Comparison of ENCODE assay signal across 1 cellular context in the genomic region with DNA sequence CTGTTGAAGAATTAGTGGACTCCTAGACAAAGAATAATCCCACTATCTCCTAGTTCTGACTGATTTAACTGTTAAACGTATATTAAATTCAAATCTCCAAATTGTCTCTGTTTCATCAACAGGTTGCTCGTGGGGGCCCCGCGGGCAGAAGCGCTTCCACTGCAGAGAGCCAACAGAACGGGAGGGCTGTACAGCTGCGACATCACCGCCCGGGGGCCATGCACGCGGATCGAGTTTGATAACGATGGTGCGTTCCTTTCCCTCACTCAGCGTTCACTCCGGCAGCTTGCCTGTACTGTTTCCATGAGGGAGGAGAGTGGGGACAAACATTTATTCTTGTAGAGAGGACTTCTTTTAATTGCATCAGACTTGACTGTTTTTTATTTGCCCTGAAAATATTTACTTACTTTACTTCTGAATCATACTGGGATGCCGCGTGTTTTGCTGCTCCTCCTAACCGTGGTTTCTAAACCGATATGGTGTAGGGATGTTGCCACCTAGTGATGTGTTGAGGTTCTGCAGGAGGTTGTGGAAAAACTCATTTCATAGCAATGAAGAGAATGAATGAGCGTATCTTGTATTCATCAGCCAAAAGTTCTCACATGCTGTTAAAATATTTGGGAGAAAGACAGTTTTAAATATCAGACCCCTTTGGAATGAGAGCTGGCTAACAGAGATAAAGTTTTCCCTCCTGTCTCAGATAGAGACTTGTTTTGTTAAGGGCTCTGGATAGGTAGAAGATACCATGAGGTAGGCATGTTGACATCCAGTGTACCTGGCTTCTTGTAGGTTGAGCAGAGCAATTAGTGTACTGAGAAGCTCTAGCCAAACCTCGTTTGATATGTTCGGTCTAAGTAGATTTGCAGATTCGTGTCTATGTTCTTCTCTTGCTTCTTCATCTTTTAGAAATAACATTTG.
TF ChIP-seq lines count a peak whose summit lies in the region.

No MANE protein-coding gene starts in this region.

TF ChIP-seq in HepG2, 621 proteins besides CTCF, POLR2A, EP300 and RAD21 (continued from another document and continues in another):
- TF ChIP-seq KDM5A (IDR thresholded peaks at IDR 0.05; ENCODE audit: borderline replicate concordance, low read length) (peak; percentile 75; the same call in 1 of the 2 replicates), RFX1 (IDR thresholded peaks at IDR 0.05) (no peak), ATRX (CRISPR knock-in tag; IDR thresholded peaks at IDR 0.05; ENCODE audit: borderline replicate concordance) (no peak), KMT2A (CRISPR knock-in tag; IDR thresholded peaks at IDR 0.05) (peak; percentile 75; the same call in 1 of the 2 replicates), MTA1 (CRISPR knock-in tag; IDR thresholded peaks at IDR 0.05; ENCODE audit: borderline replicate concordance) (no peak), ZSCAN29 (CRISPR knock-in tag; conservative IDR thresholded peaks at IDR 0.05) (peak; percentile 91), KDM2A (CRISPR knock-in tag; IDR thresholded peaks at IDR 0.05; ENCODE audit: borderline replicate concordance, low read depth) (peak; percentile 78), ZNF496 (CRISPR knock-in tag; IDR thresholded peaks at IDR 0.05; ENCODE audit: insufficient replicate concordance) (no peak), GLI4 (CRISPR knock-in tag; IDR thresholded peaks at IDR 0.05; ENCODE audit: borderline replicate concordance) (peak; percentile 52; the same call in 1 of the 2 replicates), ZNF234 (CRISPR knock-in tag; conservative IDR thresholded peaks at IDR 0.05) (no peak), STAT5B (CRISPR knock-in tag; IDR thresholded peaks at IDR 0.05) (no peak), KAT8 (CRISPR knock-in tag; IDR thresholded peaks at IDR 0.05) (peak; percentile 82), ZNF782 (CRISPR knock-in tag; IDR thresholded peaks at IDR 0.05; ENCODE audit: borderline replicate concordance) (peak; percentile 40; the same call in 1 of the 2 replicates), NFIC (IDR thresholded peaks at IDR 0.05; ENCODE audit: low read length) (no peak; the same call in 1 of the 2 replicates), HOXA5 (CRISPR knock-in tag; IDR thresholded peaks at IDR 0.05) (peak; percentile 73; the same call in 1 of the 2 replicates), TOE1 (CRISPR knock-in tag; IDR thresholded peaks at IDR 0.05) (no peak), ZNF17 (CRISPR knock-in tag; IDR thresholded peaks at IDR 0.05) (no peak), ZNF329 (CRISPR knock-in tag; IDR thresholded peaks at IDR 0.05; ENCODE audit: low read depth) (no peak), PTBP1 (IDR thresholded peaks at IDR 0.05; ENCODE audit: low read depth, low read length, poor library complexity, severe bottlenecking) (no peak), PAX8 (CRISPR knock-in tag; IDR thresholded peaks at IDR 0.05; ENCODE audit: borderline replicate concordance) (no peak), GTF2F1 (IDR thresholded peaks at IDR 0.05; ENCODE audit: low read length) (no peak)
- TF ChIP-seq, protein P1, sequence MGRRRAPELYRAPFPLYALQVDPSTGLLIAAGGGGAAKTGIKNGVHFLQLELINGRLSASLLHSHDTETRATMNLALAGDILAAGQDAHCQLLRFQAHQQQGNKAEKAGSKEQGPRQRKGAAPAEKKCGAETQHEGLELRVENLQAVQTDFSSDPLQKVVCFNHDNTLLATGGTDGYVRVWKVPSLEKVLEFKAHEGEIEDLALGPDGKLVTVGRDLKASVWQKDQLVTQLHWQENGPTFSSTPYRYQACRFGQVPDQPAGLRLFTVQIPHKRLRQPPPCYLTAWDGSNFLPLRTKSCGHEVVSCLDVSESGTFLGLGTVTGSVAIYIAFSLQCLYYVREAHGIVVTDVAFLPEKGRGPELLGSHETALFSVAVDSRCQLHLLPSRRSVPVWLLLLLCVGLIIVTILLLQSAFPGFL (CRISPR knock-in tag; IDR thresholded peaks at IDR 0.05): no peak
- TF ChIP-seq, protein P2, sequence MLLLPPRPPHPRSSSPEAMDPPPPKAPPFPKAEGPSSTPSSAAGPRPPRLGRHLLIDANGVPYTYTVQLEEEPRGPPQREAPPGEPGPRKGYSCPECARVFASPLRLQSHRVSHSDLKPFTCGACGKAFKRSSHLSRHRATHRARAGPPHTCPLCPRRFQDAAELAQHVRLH (CRISPR knock-in tag; IDR thresholded peaks at IDR 0.05; ENCODE audit: borderline replicate concordance, low read depth): 0 out of 2 replicates have a peak, but pooled peaks have one; percentile 53
- TF ChIP-seq, protein P3, sequence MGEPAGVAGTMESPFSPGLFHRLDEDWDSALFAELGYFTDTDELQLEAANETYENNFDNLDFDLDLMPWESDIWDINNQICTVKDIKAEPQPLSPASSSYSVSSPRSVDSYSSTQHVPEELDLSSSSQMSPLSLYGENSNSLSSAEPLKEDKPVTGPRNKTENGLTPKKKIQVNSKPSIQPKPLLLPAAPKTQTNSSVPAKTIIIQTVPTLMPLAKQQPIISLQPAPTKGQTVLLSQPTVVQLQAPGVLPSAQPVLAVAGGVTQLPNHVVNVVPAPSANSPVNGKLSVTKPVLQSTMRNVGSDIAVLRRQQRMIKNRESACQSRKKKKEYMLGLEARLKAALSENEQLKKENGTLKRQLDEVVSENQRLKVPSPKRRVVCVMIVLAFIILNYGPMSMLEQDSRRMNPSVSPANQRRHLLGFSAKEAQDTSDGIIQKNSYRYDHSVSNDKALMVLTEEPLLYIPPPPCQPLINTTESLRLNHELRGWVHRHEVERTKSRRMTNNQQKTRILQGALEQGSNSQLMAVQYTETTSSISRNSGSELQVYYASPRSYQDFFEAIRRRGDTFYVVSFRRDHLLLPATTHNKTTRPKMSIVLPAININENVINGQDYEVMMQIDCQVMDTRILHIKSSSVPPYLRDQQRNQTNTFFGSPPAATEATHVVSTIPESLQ (CRISPR knock-in tag; conservative IDR thresholded peaks at IDR 0.05): no peak
- TF ChIP-seq, protein P4, sequence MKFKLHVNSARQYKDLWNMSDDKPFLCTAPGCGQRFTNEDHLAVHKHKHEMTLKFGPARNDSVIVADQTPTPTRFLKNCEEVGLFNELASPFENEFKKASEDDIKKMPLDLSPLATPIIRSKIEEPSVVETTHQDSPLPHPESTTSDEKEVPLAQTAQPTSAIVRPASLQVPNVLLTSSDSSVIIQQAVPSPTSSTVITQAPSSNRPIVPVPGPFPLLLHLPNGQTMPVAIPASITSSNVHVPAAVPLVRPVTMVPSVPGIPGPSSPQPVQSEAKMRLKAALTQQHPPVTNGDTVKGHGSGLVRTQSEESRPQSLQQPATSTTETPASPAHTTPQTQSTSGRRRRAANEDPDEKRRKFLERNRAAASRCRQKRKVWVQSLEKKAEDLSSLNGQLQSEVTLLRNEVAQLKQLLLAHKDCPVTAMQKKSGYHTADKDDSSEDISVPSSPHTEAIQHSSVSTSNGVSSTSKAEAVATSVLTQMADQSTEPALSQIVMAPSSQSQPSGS (CRISPR knock-in tag; IDR thresholded peaks at IDR 0.05): no peak
- TF ChIP-seq, protein P5, sequence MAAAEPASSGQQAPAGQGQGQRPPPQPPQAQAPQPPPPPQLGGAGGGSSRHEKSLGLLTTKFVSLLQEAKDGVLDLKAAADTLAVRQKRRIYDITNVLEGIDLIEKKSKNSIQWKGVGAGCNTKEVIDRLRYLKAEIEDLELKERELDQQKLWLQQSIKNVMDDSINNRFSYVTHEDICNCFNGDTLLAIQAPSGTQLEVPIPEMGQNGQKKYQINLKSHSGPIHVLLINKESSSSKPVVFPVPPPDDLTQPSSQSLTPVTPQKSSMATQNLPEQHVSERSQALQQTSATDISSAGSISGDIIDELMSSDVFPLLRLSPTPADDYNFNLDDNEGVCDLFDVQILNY (CRISPR knock-in tag; conservative IDR thresholded peaks at IDR 0.05): no peak
- TF ChIP-seq, protein P6, sequence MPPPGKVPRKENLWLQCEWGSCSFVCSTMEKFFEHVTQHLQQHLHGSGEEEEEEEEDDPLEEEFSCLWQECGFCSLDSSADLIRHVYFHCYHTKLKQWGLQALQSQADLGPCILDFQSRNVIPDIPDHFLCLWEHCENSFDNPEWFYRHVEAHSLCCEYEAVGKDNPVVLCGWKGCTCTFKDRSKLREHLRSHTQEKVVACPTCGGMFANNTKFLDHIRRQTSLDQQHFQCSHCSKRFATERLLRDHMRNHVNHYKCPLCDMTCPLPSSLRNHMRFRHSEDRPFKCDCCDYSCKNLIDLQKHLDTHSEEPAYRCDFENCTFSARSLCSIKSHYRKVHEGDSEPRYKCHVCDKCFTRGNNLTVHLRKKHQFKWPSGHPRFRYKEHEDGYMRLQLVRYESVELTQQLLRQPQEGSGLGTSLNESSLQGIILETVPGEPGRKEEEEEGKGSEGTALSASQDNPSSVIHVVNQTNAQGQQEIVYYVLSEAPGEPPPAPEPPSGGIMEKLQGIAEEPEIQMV (CRISPR knock-in tag; IDR thresholded peaks at IDR 0.05; ENCODE audit: low read depth): 0 out of 2 replicates have a peak, but pooled peaks have one; percentile 37
- TF ChIP-seq, protein P7, sequence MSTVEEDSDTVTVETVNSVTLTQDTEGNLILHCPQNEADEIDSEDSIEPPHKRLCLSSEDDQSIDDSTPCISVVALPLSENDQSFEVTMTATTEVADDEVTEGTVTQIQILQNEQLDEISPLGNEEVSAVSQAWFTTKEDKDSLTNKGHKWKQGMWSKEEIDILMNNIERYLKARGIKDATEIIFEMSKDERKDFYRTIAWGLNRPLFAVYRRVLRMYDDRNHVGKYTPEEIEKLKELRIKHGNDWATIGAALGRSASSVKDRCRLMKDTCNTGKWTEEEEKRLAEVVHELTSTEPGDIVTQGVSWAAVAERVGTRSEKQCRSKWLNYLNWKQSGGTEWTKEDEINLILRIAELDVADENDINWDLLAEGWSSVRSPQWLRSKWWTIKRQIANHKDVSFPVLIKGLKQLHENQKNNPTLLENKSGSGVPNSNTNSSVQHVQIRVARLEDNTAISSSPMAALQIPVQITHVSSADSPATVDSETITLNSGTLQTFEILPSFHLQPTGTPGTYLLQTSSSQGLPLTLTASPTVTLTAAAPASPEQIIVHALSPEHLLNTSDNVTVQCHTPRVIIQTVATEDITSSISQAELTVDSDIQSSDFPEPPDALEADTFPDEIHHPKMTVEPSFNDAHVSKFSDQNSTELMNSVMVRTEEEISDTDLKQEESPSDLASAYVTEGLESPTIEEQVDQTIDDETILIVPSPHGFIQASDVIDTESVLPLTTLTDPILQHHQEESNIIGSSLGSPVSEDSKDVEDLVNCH (CRISPR knock-in tag; IDR thresholded peaks at IDR 0.05): no peak
- TF ChIP-seq, protein P8, sequence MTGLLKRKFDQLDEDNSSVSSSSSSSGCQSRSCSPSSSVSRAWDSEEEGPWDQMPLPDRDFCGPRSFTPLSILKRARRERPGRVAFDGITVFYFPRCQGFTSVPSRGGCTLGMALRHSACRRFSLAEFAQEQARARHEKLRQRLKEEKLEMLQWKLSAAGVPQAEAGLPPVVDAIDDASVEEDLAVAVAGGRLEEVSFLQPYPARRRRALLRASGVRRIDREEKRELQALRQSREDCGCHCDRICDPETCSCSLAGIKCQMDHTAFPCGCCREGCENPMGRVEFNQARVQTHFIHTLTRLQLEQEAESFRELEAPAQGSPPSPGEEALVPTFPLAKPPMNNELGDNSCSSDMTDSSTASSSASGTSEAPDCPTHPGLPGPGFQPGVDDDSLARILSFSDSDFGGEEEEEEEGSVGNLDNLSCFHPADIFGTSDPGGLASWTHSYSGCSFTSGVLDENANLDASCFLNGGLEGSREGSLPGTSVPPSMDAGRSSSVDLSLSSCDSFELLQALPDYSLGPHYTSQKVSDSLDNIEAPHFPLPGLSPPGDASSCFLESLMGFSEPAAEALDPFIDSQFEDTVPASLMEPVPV (CRISPR knock-in tag; IDR thresholded peaks at IDR 0.05): no peak
- TF ChIP-seq, protein P9, sequence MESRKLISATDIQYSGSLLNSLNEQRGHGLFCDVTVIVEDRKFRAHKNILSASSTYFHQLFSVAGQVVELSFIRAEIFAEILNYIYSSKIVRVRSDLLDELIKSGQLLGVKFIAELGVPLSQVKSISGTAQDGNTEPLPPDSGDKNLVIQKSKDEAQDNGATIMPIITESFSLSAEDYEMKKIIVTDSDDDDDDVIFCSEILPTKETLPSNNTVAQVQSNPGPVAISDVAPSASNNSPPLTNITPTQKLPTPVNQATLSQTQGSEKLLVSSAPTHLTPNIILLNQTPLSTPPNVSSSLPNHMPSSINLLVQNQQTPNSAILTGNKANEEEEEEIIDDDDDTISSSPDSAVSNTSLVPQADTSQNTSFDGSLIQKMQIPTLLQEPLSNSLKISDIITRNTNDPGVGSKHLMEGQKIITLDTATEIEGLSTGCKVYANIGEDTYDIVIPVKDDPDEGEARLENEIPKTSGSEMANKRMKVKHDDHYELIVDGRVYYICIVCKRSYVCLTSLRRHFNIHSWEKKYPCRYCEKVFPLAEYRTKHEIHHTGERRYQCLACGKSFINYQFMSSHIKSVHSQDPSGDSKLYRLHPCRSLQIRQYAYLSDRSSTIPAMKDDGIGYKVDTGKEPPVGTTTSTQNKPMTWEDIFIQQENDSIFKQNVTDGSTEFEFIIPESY (CRISPR knock-in tag; IDR thresholded peaks at IDR 0.05): peak; percentile 44; the same call in 1 of the 2 replicates
- TF ChIP-seq, protein P10, sequence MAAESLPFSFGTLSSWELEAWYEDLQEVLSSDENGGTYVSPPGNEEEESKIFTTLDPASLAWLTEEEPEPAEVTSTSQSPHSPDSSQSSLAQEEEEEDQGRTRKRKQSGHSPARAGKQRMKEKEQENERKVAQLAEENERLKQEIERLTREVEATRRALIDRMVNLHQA (CRISPR knock-in tag; IDR thresholded peaks at IDR 0.05): no peak
- TF ChIP-seq, protein P11, sequence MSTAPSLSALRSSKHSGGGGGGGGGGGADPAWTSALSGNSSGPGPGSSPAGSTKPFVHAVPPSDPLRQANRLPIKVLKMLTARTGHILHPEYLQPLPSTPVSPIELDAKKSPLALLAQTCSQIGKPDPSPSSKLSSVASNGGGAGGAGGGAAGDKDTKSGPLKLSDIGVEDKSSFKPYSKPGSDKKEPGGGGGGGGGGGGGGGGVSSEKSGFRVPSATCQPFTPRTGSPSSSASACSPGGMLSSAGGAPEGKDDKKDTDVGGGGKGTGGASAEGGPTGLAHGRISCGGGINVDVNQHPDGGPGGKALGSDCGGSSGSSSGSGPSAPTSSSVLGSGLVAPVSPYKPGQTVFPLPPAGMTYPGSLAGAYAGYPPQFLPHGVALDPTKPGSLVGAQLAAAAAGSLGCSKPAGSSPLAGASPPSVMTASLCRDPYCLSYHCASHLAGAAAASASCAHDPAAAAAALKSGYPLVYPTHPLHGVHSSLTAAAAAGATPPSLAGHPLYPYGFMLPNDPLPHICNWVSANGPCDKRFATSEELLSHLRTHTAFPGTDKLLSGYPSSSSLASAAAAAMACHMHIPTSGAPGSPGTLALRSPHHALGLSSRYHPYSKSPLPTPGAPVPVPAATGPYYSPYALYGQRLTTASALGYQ (CRISPR knock-in tag; IDR thresholded peaks at IDR 0.05): peak; percentile 74; the same call in 1 of the 2 replicates
- TF ChIP-seq, protein P12, sequence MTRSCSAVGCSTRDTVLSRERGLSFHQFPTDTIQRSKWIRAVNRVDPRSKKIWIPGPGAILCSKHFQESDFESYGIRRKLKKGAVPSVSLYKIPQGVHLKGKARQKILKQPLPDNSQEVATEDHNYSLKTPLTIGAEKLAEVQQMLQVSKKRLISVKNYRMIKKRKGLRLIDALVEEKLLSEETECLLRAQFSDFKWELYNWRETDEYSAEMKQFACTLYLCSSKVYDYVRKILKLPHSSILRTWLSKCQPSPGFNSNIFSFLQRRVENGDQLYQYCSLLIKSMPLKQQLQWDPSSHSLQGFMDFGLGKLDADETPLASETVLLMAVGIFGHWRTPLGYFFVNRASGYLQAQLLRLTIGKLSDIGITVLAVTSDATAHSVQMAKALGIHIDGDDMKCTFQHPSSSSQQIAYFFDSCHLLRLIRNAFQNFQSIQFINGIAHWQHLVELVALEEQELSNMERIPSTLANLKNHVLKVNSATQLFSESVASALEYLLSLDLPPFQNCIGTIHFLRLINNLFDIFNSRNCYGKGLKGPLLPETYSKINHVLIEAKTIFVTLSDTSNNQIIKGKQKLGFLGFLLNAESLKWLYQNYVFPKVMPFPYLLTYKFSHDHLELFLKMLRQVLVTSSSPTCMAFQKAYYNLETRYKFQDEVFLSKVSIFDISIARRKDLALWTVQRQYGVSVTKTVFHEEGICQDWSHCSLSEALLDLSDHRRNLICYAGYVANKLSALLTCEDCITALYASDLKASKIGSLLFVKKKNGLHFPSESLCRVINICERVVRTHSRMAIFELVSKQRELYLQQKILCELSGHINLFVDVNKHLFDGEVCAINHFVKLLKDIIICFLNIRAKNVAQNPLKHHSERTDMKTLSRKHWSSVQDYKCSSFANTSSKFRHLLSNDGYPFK (CRISPR knock-in tag; IDR thresholded peaks at IDR 0.05; ENCODE audit: borderline replicate concordance): no peak
